ENCODE assay signal across 1 cellular context in the genomic region with DNA sequence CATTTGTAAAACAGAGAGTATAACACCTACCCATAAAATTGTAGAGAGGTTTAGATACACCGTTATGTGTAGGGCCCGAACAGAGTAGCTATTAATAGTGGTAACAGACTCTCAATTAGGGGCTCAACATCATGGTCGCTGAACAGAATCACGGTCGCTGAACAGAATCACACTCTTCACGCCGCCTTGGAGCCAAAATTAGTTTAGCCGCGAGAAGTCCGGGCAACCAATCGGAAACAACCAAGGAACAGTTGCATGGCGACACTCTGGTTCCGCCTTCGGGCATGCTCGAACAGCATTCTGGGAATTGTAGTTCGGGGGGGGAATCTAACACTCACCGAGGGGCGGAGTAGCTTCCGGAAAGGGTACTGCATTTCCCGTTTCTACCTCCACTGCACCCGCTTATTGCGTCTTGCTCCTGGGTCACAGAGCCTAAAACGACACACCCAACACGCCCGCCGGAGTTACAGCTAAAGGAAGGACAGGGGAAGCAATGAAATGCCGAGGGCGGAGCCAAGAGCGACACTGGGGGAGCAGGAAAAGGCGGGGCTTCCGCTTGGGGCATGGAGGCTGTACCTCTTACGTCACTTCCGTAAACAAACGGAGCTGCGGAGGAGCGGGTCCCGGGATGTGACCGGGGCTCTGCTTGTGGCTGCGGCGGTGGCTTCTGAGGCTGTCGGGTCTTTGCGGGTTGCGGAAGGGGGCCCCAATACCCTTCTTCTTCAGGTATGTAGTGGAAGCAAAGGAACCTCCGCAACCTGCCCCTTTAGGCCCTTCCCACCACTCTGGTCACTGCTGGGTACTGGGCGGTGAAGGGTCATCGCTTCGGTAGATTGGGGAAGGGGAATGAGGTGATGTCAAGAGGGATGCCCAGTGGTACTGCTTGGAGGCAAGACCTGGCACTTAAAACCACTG.
TF ChIP-seq lines count a peak whose summit lies in the region.

A gene (plus strand): TSS at position 593 of the 915 bp plus-strand sequence. CDS start 2,352 bp downstream, outside the sequence.

TF ChIP-seq in K562, 482 proteins besides CTCF, POLR2A, EP300 and RAD21 (continued from another document and continues in another):
- TF ChIP-seq, protein P1, sequence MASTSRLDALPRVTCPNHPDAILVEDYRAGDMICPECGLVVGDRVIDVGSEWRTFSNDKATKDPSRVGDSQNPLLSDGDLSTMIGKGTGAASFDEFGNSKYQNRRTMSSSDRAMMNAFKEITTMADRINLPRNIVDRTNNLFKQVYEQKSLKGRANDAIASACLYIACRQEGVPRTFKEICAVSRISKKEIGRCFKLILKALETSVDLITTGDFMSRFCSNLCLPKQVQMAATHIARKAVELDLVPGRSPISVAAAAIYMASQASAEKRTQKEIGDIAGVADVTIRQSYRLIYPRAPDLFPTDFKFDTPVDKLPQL (IDR thresholded peaks at IDR 0.05; ENCODE audit: extremely low read depth, insufficient read length), result no peak
- TF ChIP-seq DPF2 (IDR thresholded peaks at IDR 0.05), result no peak
- no peak for TF ChIP-seq MCM3 (IDR thresholded peaks at IDR 0.05)
- no peak for TF ChIP-seq CBX8 (IDR thresholded peaks at IDR 0.05; ENCODE audit: borderline replicate concordance, extremely low read depth, low read depth, low read length, poor library complexity, severe bottlenecking)
- TF ChIP-seq PYGO2 (tag; IDR thresholded peaks at IDR 0.05), result no peak
- peak; percentile 29 for TF ChIP-seq RB1 (IDR thresholded peaks at IDR 0.05; ENCODE audit: low read depth)
- TF ChIP-seq, protein P2, sequence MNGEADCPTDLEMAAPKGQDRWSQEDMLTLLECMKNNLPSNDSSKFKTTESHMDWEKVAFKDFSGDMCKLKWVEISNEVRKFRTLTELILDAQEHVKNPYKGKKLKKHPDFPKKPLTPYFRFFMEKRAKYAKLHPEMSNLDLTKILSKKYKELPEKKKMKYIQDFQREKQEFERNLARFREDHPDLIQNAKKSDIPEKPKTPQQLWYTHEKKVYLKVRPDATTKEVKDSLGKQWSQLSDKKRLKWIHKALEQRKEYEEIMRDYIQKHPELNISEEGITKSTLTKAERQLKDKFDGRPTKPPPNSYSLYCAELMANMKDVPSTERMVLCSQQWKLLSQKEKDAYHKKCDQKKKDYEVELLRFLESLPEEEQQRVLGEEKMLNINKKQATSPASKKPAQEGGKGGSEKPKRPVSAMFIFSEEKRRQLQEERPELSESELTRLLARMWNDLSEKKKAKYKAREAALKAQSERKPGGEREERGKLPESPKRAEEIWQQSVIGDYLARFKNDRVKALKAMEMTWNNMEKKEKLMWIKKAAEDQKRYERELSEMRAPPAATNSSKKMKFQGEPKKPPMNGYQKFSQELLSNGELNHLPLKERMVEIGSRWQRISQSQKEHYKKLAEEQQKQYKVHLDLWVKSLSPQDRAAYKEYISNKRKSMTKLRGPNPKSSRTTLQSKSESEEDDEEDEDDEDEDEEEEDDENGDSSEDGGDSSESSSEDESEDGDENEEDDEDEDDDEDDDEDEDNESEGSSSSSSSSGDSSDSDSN (IDR thresholded peaks at IDR 0.05; ENCODE audit: borderline replicate concordance in 1 of 2, low read depth in 2 of 2, low read length in 2 of 2), result 0 out of 4 replicates have a peak, but pooled peaks of 1 of the 2 experiments have one; percentile 22
- no peak for TF ChIP-seq NFATC3 (IDR thresholded peaks at IDR 0.05)
- TF ChIP-seq, protein P3, sequence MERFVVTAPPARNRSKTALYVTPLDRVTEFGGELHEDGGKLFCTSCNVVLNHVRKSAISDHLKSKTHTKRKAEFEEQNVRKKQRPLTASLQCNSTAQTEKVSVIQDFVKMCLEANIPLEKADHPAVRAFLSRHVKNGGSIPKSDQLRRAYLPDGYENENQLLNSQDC (CRISPR knock-in tag; IDR thresholded peaks at IDR 0.05), result no peak
- TF ChIP-seq NR2F6 (CRISPR knock-in tag; IDR thresholded peaks at IDR 0.05), result no peak
- TF ChIP-seq TFAM (CRISPR knock-in tag; conservative IDR thresholded peaks at IDR 0.05), result no peak
- TF ChIP-seq, protein P4, sequence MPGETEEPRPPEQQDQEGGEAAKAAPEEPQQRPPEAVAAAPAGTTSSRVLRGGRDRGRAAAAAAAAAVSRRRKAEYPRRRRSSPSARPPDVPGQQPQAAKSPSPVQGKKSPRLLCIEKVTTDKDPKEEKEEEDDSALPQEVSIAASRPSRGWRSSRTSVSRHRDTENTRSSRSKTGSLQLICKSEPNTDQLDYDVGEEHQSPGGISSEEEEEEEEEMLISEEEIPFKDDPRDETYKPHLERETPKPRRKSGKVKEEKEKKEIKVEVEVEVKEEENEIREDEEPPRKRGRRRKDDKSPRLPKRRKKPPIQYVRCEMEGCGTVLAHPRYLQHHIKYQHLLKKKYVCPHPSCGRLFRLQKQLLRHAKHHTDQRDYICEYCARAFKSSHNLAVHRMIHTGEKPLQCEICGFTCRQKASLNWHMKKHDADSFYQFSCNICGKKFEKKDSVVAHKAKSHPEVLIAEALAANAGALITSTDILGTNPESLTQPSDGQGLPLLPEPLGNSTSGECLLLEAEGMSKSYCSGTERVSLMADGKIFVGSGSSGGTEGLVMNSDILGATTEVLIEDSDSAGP (CRISPR knock-in tag; IDR thresholded peaks at IDR 0.05), result 0 out of 2 replicates have a peak, but pooled peaks have one; percentile 52
- TF ChIP-seq NR2C1 (IDR thresholded peaks at IDR 0.05), result peak; percentile 72
- TF ChIP-seq NR2C1 (tag; IDR thresholded peaks at IDR 0.05), result peak; percentile 62; the same call in 1 of the 2 replicates
- TF ChIP-seq EHMT2 (IDR thresholded peaks at IDR 0.05), result no peak
- TF ChIP-seq ZNF143 (CRISPR knock-in tag; IDR thresholded peaks at IDR 0.05), result peak; percentile 95
- no peak for TF ChIP-seq ZNF695 (CRISPR knock-in tag; IDR thresholded peaks at IDR 0.05)
- TF ChIP-seq, protein P5, sequence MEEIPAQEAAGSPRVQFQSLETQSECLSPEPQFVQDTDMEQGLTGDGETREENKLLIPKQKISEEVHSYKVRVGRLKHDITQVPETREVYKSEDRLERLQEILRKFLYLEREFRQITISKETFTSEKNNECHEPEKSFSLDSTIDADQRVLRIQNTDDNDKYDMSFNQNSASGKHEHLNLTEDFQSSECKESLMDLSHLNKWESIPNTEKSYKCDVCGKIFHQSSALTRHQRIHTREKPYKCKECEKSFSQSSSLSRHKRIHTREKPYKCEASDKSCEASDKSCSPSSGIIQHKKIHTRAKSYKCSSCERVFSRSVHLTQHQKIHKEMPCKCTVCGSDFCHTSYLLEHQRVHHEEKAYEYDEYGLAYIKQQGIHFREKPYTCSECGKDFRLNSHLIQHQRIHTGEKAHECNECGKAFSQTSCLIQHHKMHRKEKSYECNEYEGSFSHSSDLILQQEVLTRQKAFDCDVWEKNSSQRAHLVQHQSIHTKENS (CRISPR knock-in tag; IDR thresholded peaks at IDR 0.05), result no peak
- peak; percentile 80 for TF ChIP-seq CEBPG (CRISPR knock-in tag; IDR thresholded peaks at IDR 0.05)
- peak; percentile 57 to 83; a peak in 3 of 4 replicates for TF ChIP-seq CEBPG (tag; conservative IDR thresholded peaks at IDR 0.05 in 1 of 2, IDR thresholded peaks at IDR 0.05 in 1 of 2)
- TF ChIP-seq ZNF75A (CRISPR knock-in tag; IDR thresholded peaks at IDR 0.05), result no peak
- no peak for TF ChIP-seq MEF2D (tag; conservative IDR thresholded peaks at IDR 0.05; ENCODE audit: low read depth)
- TF ChIP-seq, protein P6, sequence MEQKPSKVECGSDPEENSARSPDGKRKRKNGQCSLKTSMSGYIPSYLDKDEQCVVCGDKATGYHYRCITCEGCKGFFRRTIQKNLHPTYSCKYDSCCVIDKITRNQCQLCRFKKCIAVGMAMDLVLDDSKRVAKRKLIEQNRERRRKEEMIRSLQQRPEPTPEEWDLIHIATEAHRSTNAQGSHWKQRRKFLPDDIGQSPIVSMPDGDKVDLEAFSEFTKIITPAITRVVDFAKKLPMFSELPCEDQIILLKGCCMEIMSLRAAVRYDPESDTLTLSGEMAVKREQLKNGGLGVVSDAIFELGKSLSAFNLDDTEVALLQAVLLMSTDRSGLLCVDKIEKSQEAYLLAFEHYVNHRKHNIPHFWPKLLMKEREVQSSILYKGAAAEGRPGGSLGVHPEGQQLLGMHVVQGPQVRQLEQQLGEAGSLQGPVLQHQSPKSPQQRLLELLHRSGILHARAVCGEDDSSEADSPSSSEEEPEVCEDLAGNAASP (IDR thresholded peaks at IDR 0.05), result no peak
- TF ChIP-seq, protein P7, sequence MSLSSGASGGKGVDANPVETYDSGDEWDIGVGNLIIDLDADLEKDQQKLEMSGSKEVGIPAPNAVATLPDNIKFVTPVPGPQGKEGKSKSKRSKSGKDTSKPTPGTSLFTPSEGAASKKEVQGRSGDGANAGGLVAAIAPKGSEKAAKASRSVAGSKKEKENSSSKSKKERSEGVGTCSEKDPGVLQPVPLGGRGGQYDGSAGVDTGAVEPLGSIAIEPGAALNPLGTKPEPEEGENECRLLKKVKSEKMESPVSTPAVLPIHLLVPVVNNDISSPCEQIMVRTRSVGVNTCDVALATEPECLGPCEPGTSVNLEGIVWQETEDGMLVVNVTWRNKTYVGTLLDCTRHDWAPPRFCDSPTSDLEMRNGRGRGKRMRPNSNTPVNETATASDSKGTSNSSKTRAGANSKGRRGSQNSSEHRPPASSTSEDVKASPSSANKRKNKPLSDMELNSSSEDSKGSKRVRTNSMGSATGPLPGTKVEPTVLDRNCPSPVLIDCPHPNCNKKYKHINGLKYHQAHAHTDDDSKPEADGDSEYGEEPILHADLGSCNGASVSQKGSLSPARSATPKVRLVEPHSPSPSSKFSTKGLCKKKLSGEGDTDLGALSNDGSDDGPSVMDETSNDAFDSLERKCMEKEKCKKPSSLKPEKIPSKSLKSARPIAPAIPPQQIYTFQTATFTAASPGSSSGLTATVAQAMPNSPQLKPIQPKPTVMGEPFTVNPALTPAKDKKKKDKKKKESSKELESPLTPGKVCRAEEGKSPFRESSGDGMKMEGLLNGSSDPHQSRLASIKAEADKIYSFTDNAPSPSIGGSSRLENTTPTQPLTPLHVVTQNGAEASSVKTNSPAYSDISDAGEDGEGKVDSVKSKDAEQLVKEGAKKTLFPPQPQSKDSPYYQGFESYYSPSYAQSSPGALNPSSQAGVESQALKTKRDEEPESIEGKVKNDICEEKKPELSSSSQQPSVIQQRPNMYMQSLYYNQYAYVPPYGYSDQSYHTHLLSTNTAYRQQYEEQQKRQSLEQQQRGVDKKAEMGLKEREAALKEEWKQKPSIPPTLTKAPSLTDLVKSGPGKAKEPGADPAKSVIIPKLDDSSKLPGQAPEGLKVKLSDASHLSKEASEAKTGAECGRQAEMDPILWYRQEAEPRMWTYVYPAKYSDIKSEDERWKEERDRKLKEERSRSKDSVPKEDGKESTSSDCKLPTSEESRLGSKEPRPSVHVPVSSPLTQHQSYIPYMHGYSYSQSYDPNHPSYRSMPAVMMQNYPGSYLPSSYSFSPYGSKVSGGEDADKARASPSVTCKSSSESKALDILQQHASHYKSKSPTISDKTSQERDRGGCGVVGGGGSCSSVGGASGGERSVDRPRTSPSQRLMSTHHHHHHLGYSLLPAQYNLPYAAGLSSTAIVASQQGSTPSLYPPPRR (CRISPR knock-in tag; IDR thresholded peaks at IDR 0.05; ENCODE audit: borderline replicate concordance), result no peak
- TF ChIP-seq ZNF124 (CRISPR knock-in tag; IDR thresholded peaks at IDR 0.05), result peak; percentile 54; the same call in 1 of the 2 replicates
- TF ChIP-seq RAD51 (IDR thresholded peaks at IDR 0.05; ENCODE audit: borderline replicate concordance, low read depth), result no peak
- TF ChIP-seq MTA3 (IDR thresholded peaks at IDR 0.05; ENCODE audit: borderline replicate concordance), result 0 out of 2 replicates have a peak, but pooled peaks have one; percentile 30
- TF ChIP-seq, protein P8, sequence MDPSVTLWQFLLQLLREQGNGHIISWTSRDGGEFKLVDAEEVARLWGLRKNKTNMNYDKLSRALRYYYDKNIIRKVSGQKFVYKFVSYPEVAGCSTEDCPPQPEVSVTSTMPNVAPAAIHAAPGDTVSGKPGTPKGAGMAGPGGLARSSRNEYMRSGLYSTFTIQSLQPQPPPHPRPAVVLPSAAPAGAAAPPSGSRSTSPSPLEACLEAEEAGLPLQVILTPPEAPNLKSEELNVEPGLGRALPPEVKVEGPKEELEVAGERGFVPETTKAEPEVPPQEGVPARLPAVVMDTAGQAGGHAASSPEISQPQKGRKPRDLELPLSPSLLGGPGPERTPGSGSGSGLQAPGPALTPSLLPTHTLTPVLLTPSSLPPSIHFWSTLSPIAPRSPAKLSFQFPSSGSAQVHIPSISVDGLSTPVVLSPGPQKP (CRISPR knock-in tag; IDR thresholded peaks at IDR 0.05), result no peak
- TF ChIP-seq CHD4 (IDR thresholded peaks at IDR 0.05; ENCODE audit: insufficient read depth, insufficient replicate concordance, low read depth, low read length, poor library complexity, severe bottlenecking), result no peak
- TF ChIP-seq TCF7L2 (IDR thresholded peaks at IDR 0.05; ENCODE audit: low read depth, low read length), result no peak
- no peak for TF ChIP-seq ARHGAP35 (IDR thresholded peaks at IDR 0.05; ENCODE audit: partially characterized antibody)
- no peak for TF ChIP-seq POLR2AphosphoS5 (IDR thresholded peaks at IDR 0.05; ENCODE audit: control insufficient read depth, insufficient read depth, low read depth, low read length)
- no peak for TF ChIP-seq NCOA4 (IDR thresholded peaks at IDR 0.05; ENCODE audit: partially characterized antibody)
- no peak for TF ChIP-seq SMARCA5 (IDR thresholded peaks at IDR 0.05)
- no peak for TF ChIP-seq RBM39 (optimal IDR thresholded peaks at IDR 0.05; ENCODE audit: low read depth, low read length)
- TF ChIP-seq, protein P9, sequence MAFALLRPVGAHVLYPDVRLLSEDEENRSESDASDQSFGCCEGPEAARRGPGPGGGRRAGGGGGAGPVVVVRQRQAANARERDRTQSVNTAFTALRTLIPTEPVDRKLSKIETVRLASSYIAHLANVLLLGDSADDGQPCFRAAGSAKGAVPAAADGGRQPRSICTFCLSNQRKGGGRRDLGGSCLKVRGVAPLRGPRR (CRISPR knock-in tag; IDR thresholded peaks at IDR 0.05), result no peak
- TF ChIP-seq POLR2B (IDR thresholded peaks at IDR 0.05; ENCODE audit: low read depth, partially characterized antibody), result peak; percentile 21
- TF ChIP-seq HNRNPK (IDR thresholded peaks at IDR 0.05; ENCODE audit: low read depth, low read length, poor library complexity, severe bottlenecking), result no peak
- TF ChIP-seq KDM1A (IDR thresholded peaks at IDR 0.05), result no peak
- TF ChIP-seq BRD4 (IDR thresholded peaks at IDR 0.05), result no peak
- TF ChIP-seq TBL1XR1 (IDR thresholded peaks at IDR 0.05; ENCODE audit: low read length in 2 of 2), result no peak
- TF ChIP-seq, protein P10, sequence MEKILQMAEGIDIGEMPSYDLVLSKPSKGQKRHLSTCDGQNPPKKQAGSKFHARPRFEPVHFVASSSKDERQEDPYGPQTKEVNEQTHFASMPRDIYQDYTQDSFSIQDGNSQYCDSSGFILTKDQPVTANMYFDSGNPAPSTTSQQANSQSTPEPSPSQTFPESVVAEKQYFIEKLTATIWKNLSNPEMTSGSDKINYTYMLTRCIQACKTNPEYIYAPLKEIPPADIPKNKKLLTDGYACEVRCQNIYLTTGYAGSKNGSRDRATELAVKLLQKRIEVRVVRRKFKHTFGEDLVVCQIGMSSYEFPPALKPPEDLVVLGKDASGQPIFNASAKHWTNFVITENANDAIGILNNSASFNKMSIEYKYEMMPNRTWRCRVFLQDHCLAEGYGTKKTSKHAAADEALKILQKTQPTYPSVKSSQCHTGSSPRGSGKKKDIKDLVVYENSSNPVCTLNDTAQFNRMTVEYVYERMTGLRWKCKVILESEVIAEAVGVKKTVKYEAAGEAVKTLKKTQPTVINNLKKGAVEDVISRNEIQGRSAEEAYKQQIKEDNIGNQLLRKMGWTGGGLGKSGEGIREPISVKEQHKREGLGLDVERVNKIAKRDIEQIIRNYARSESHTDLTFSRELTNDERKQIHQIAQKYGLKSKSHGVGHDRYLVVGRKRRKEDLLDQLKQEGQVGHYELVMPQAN (IDR thresholded peaks at IDR 0.05; ENCODE audit: borderline replicate concordance), result peak; percentile 78; the same call in 1 of the 2 replicates
- TF ChIP-seq ZNF41 (CRISPR knock-in tag; conservative IDR thresholded peaks at IDR 0.05), result no peak
